ENCODE assay signal across 16 cellular contexts in genomic region chr1:14907416-14907815, GRCh38.
DNase-seq lines count a peak whose midpoint lies in the region; ATAC-seq and TF ChIP-seq lines count a peak whose summit lies in the region.
"Had no signal": no experiment of that assay in that cellular context is flagged by ENCODE, and none has a peak within 500 bp of the region (broad histone marks: within the 10 kb centered on the region; RNA-seq: fewer than 3 reads in every experiment).

No MANE protein-coding gene starts in this region.

- H3K4me1 Mint-ChIP-seq in HFFc6 (ENCODE audit: low read depth): peaks cover 9% of the 10 kb centered on the region
- peaks cover 24% of the 10 kb centered on the region for H3K4me1 Mint-ChIP-seq in brain
- peaks cover 33% of the 10 kb centered on the region for H3K4me1 Mint-ChIP-seq in type B pancreatic cell (ENCODE audit: unreplicated experiment)
- H3K4me1 Mint-ChIP-seq: CD8-positive, alpha-beta memory T cell had no signal

- H3K27me3 Mint-ChIP-seq in HFFc6 (ENCODE audit: insufficient read depth) (peaks cover 4% of the 10 kb centered on the region; the same call in 1 of the 2 replicates), brain (no peaks in the 10 kb centered on the region), type B pancreatic cell (no peaks in the 10 kb centered on the region)

- H3K4me3 Mint-ChIP-seq in HFFc6 (no peak overlapping the region), brain (no peak overlapping the region), type B pancreatic cell (no peak overlapping the region)
- H3K4me3 Mint-ChIP-seq: CD8-positive, alpha-beta memory T cell had no signal

- no peak for ATAC-seq in GM21825 (IDR thresholded peaks at IDR 0.05; ENCODE audit: unreplicated experiment)

- no peaks in the 10 kb centered on the region for H3K36me3 Mint-ChIP-seq in HFFc6 (ENCODE audit: low read depth)
- H3K36me3 Mint-ChIP-seq in brain: no peaks in the 10 kb centered on the region
- no peaks in the 10 kb centered on the region for H3K36me3 Mint-ChIP-seq in type B pancreatic cell
- H3K36me3 Mint-ChIP-seq: CD8-positive, alpha-beta memory T cell had no signal

- TF ChIP-seq CTCF in HFFc6 (IDR thresholded peaks at IDR 0.05): no peak
- TF ChIP-seq CTCF in brain (conservative IDR thresholded peaks at IDR 0.05): no peak
- TF ChIP-seq CTCF in type B pancreatic cell (conservative IDR thresholded peaks at IDR 0.05): no peak

- no peaks in the 10 kb centered on the region for H3K9me3 Mint-ChIP-seq in HFFc6
- no peaks in the 10 kb centered on the region for H3K9me3 Mint-ChIP-seq in brain
- no peaks in the 10 kb centered on the region for H3K9me3 Mint-ChIP-seq in type B pancreatic cell
- H3K9me3 Mint-ChIP-seq: CD8-positive, alpha-beta memory T cell had no signal

- peak overlapping the region; percentile 1; the same call in 1 of the 2 replicates for H3K27ac Mint-ChIP-seq in HFFc6
- peak overlapping the region in 3 of 5 experiments; percentile 7 to 72 (median 42) for H3K27ac Mint-ChIP-seq in brain
- peak overlapping the region; percentile 29 for H3K27ac Mint-ChIP-seq in type B pancreatic cell
- H3K27ac Mint-ChIP-seq: CD8-positive, alpha-beta memory T cell had no signal

- peak overlapping the region; percentile 67 for H3K27ac ChIP-seq in epithelial cell of prostate
- H3K27ac ChIP-seq: BLaER1 treated with 17β-estradiol and CSF1 and Interleukin-3, amounts not matched to agents 10 nM and 100 nM; HL-60 had no signal

- no peak for DNase-seq in HFFc6
- no peak for DNase-seq in epithelial cell of prostate (ENCODE audit: low read depth, low spot score)
- DNase-seq in type B pancreatic cell (ENCODE audit: extremely low spot score, unreplicated experiment): no peak
- no peak for DNase-seq in NCI-H1105 (lab: John Stamatoyannopoulos, UW)
- DNase-seq in NCI-H524 treated with DMSO at 0.1 percent for 48 hours (lab: John Stamatoyannopoulos, UW): no peak
- DNase-seq: CD8-positive, alpha-beta memory T cell; H7; NCI-H1436 treated with DMSO at 0.1 percent for 48 hours; NCI-H2029; NCI-H748 treated with DMSO at 0.1 percent for 48 hours; SHP77 treated with DMSO at 0.1 percent for 48 hours; SK-N-SH had no signal
